ENCODE assay signal across 9 cellular contexts in genomic region chr6:69232506-69233194, GRCh38.
DNase-seq lines count a peak whose midpoint lies in the region; ATAC-seq and TF ChIP-seq lines count a peak whose summit lies in the region.
"Had no signal": no experiment of that assay in that cellular context is flagged by ENCODE, and none has a peak within 500 bp of the region (broad histone marks: within the 10 kb centered on the region; RNA-seq: fewer than 3 reads in every experiment).

No MANE protein-coding gene starts in this region.

- H3K27ac ChIP-seq in neuronal stem cell (replicated peaks; ENCODE audit: low read length), result no peak overlapping the region
- H3K27ac ChIP-seq: C4-2B had no signal

- peak overlapping the region; percentile 38 for H3K4me2 ChIP-seq in neuronal stem cell (ENCODE audit: insufficient read depth, low read length, poor library complexity, severe bottlenecking)

- intact Hi-C loops in activated CD4-positive, alpha-beta T cell treated with anti-CD3 and anti-CD28 coated beads for 36 hours (cut with DNase I, micrococcal nuclease), result no loop called here

- H3K36me3 ChIP-seq in neuronal stem cell (replicated peaks in 1 of 2; ENCODE audit: control insufficient read depth in 2 of 2, insufficient read depth in 2 of 2, low read length in 2 of 2), result no peaks in the 10 kb centered on the region

- H2AFZ ChIP-seq in neuronal stem cell (ENCODE audit: low read length), result no peak overlapping the region

- peaks cover 1 to 4% of the 10 kb centered on the region in 2 donors for H3K4me1 ChIP-seq in neuronal stem cell (ENCODE audit: control insufficient read depth in 2 of 2, insufficient read depth in 1 of 2, low read depth in 1 of 2, low read length in 2 of 2)

- H2BK12ac ChIP-seq in neuronal stem cell (ENCODE audit: low read length), result no peak overlapping the region

- no peak overlapping the region for H3K18ac ChIP-seq in neuronal stem cell (ENCODE audit: low read length)

- H3K4me1 Mint-ChIP-seq in activated CD4-positive, alpha-beta T cell treated with anti-CD3 and anti-CD28 coated beads for 36 hours, result no peaks in the 10 kb centered on the region

- H3K36me3 Mint-ChIP-seq in activated CD4-positive, alpha-beta T cell treated with anti-CD3 and anti-CD28 coated beads for 36 hours (ENCODE audit: low read depth), result no peaks in the 10 kb centered on the region

- H3K27me3 Mint-ChIP-seq in activated CD4-positive, alpha-beta T cell treated with anti-CD3 and anti-CD28 coated beads for 36 hours, result peaks cover 2% of the 10 kb centered on the region

- POLR2A ChIA-PET in activated CD4-positive, alpha-beta T cell treated with anti-CD3 and anti-CD28 coated beads for 36 hours (lab: Charles Lee), result no interaction called here

- no peaks in the 10 kb centered on the region for H3K9me3 ChIP-seq in neuronal stem cell (replicated peaks in 1 of 2; ENCODE audit: control insufficient read depth in 2 of 2, insufficient read depth in 1 of 2, low read depth in 1 of 2, low read length in 2 of 2)

- peak; percentile 75 for DNase-seq in activated CD4-positive, alpha-beta T cell treated with anti-CD3 and anti-CD28 coated beads for 36 hours
- DNase-seq in activated CD4-positive, alpha-beta T cell treated with anti-CD3 and anti-CD28 coated beads for 1 hour, result no peak
- DNase-seq in NCI-H460 (ENCODE audit: extremely low read depth, low read depth), result peak; percentile 49
- peak; percentile 69 for DNase-seq in activated CD8-positive, alpha-beta memory T cell treated with anti-CD3 and anti-CD28 coated beads, Interleukin-2, amount 50 U/mL, for 48 hours
- DNase-seq in fibroblast of villous mesenchyme (ENCODE audit: low read depth), result peak; percentile 43
- DNase-seq in neuronal stem cell (ENCODE audit: low spot score), result peak; percentile 78
- no peak for DNase-seq in NK-92 treated with Interleukin-12 subunit alpha and Interleukin-12 subunit beta, amount 100 ng/mL, for 24 hours (lab: John Stamatoyannopoulos, UW)

- no peak overlapping the region for H2BK5ac ChIP-seq in neuronal stem cell (ENCODE audit: low read length)

- CTCF ChIA-PET in activated CD4-positive, alpha-beta T cell treated with anti-CD3 and anti-CD28 coated beads for 36 hours (lab: Charles Lee), result no interaction called here

- no peaks in the 10 kb centered on the region for H3K79me1 ChIP-seq in neuronal stem cell (ENCODE audit: low read depth, low read length)

- no peak overlapping the region for H3K23ac ChIP-seq in neuronal stem cell (ENCODE audit: low read depth, low read length, poor library complexity)

- H3K4me3 ChIP-seq in fibroblast of villous mesenchyme (ENCODE audit: low read depth, low read length), result no peak overlapping the region
- peak overlapping the region in 1 of 2 donors; percentile 28 for H3K4me3 ChIP-seq in neuronal stem cell (ENCODE audit: low read length in 2 of 2)

- WGBS in neuronal stem cell (ENCODE audit: extremely low coverage in 2 of 2, insufficient read length in 2 of 2, insufficient replicate concordance in 1 of 2), 2 donors, result no CpG with 5 or more reads among the region's 24 CpGs

- peaks cover 0 to 2% (median 0%) of the 10 kb centered on the region in 3 experiments for H3K27me3 ChIP-seq in neuronal stem cell (ENCODE audit: control insufficient read depth in 3 of 3, insufficient read depth in 3 of 3, low read depth in 1 of 3, low read length in 3 of 3)

- H2BK15ac ChIP-seq in neuronal stem cell (ENCODE audit: low read length), result no peak overlapping the region

- no peak overlapping the region for H4K91ac ChIP-seq in neuronal stem cell (ENCODE audit: low read depth, low read length, poor library complexity)

- H4K8ac ChIP-seq in neuronal stem cell (ENCODE audit: low read depth, low read length), result no peak overlapping the region

- H3K4me3 Mint-ChIP-seq in activated CD4-positive, alpha-beta T cell treated with anti-CD3 and anti-CD28 coated beads for 36 hours, result no peak overlapping the region

- no peak overlapping the region for H3K9ac ChIP-seq in neuronal stem cell (ENCODE audit: low read depth, low read length, poor library complexity)

- H3K9me3 Mint-ChIP-seq in activated CD4-positive, alpha-beta T cell treated with anti-CD3 and anti-CD28 coated beads for 36 hours (ENCODE audit: low read depth), result peaks cover 6% of the 10 kb centered on the region

- H2BK120ac ChIP-seq in neuronal stem cell (ENCODE audit: low read depth, low read length), result no peak overlapping the region

- peak; percentile 61 for ATAC-seq in activated CD4-positive, alpha-beta T cell treated with anti-CD3 and anti-CD28 coated beads for 36 hours
- ATAC-seq in HG02973 (IDR thresholded peaks at IDR 0.05; ENCODE audit: unreplicated experiment), result peak; percentile 90

- TF ChIP-seq CTCF in fibroblast of villous mesenchyme (IDR thresholded peaks at IDR 0.05; ENCODE audit: insufficient read depth, low read depth, low read length), result no peak

- no peak overlapping the region for H2AK5ac ChIP-seq in neuronal stem cell (ENCODE audit: low read depth, low read length)

- H3K4ac ChIP-seq in neuronal stem cell (ENCODE audit: low read length), result no peak overlapping the region

- H3K27ac Mint-ChIP-seq in activated CD4-positive, alpha-beta T cell treated with anti-CD3 and anti-CD28 coated beads for 36 hours, result no peak overlapping the region

- H3K14ac ChIP-seq in neuronal stem cell (ENCODE audit: low read length), result no peak overlapping the region

Comparison
In these comparisons a context has a peak if more than half of its experiments do, and no peak if none do; other contexts are left out.
1. DNase-seq: peak in activated CD4-positive, alpha-beta T cell treated with anti-CD3 and anti-CD28 coated beads for 36 hours (single experiment), NCI-H460 (single experiment), activated CD8-positive, alpha-beta memory T cell treated with anti-CD3 and anti-CD28 coated beads, Interleukin-2, amount 50 U/mL, for 48 hours (single experiment), fibroblast of villous mesenchyme (single experiment) and neuronal stem cell (single experiment); none in activated CD4-positive, alpha-beta T cell treated with anti-CD3 and anti-CD28 coated beads for 1 hour (single experiment) and NK-92 treated with Interleukin-12 subunit alpha and Interleukin-12 subunit beta, amount 100 ng/mL, for 24 hours (single experiment).